ENCODE assay signal across 8 cellular contexts in genomic region chr19:13023666-13024065, GRCh38. TPM values are rescaled to one million over a fixed set of nuclear protein-coding genes. Genes with fewer than 3 reads are reported as not detected.
DNase-seq lines count a peak whose midpoint lies in the region; ATAC-seq and TF ChIP-seq lines count a peak whose summit lies in the region.

No MANE protein-coding gene starts in this region.

- peak overlapping the region; percentile 83 to 87 for H3K4me3 Mint-ChIP-seq in stimulated activated naive CD8-positive, alpha-beta T cell treated with anti-CD3 and anti-CD28 coated beads, Interleukin-15, amount 100 ng/mL, for 72 hours

- intact Hi-C loops in esophagus squamous epithelium (cut with DNase I) = no loop called here

- WGBS in esophagus squamous epithelium, 2 donors = 0 to 7% methylated on average over 7 of the region's 8 CpGs

- H3K9me3 Mint-ChIP-seq in stimulated activated naive CD8-positive, alpha-beta T cell treated with anti-CD3 and anti-CD28 coated beads, Interleukin-15, amount 100 ng/mL, for 72 hours = no peaks in the 10 kb centered on the region

- H3K36me3 ChIP-seq in RWPE2 (ENCODE audit: low read depth) (peaks cover 17% of the 10 kb centered on the region), esophagus squamous epithelium (no peaks in the 10 kb centered on the region)

- TF ChIP-seq CTCF in RWPE2 (IDR thresholded peaks at IDR 0.05; ENCODE audit: poor library complexity, severe bottlenecking) (no peak), esophagus squamous epithelium (IDR thresholded peaks at IDR 0.05) (no peak)

- no peak for TF ChIP-seq POLR2A in esophagus squamous epithelium (IDR thresholded peaks at IDR 0.05)

- H3K4me3 ChIP-seq in RWPE2 (ENCODE audit: severe bottlenecking) (peak overlapping the region; percentile 28), esophagus squamous epithelium (peak overlapping the region; percentile 30 to 59 (median 50))

- H3K27ac Mint-ChIP-seq in stimulated activated naive CD8-positive, alpha-beta T cell treated with anti-CD3 and anti-CD28 coated beads, Interleukin-15, amount 100 ng/mL, for 72 hours = no peak overlapping the region

- no peaks in the 10 kb centered on the region for H3K9me3 ChIP-seq in RWPE2 (ENCODE audit: severe bottlenecking)
- no peaks in the 10 kb centered on the region for H3K9me3 ChIP-seq in esophagus squamous epithelium

- DNase-seq in NCI-H748 (lab: John Stamatoyannopoulos, UW; ENCODE audit: unreplicated experiment) (peak; percentile 22), NCI-H748 treated with DMSO at 0.1 percent for 48 hours (lab: John Stamatoyannopoulos, UW) (no peak), RWPE2 (ENCODE audit: low spot score) (no peak), esophagus squamous epithelium (lab: John Stamatoyannopoulos, UW) (no peak), activated gamma-delta T cell treated with Interleukin-2 at 50 U/mL for 16 hours (no peak), epidermal melanocyte (ENCODE audit: insufficient read length, low spot score) (no peak)
- no peak for DNase-seq in stimulated activated naive CD8-positive, alpha-beta T cell treated with anti-CD3 and anti-CD28 coated beads, Interleukin-15, amount 100 ng/mL, for 72 hours

- H3K4me1 ChIP-seq in RWPE2 (ENCODE audit: insufficient read depth, poor library complexity, severe bottlenecking) (peaks cover 32% of the 10 kb centered on the region), esophagus squamous epithelium (peaks cover 47 to 100% (median 71%) of the 10 kb centered on the region in 3 donors)

- H3K27me3 Mint-ChIP-seq in stimulated activated naive CD8-positive, alpha-beta T cell treated with anti-CD3 and anti-CD28 coated beads, Interleukin-15, amount 100 ng/mL, for 72 hours = peaks cover 31% of the 10 kb centered on the region

- H3K4me1 Mint-ChIP-seq in stimulated activated naive CD8-positive, alpha-beta T cell treated with anti-CD3 and anti-CD28 coated beads, Interleukin-15, amount 100 ng/mL, for 72 hours = peaks cover 35% of the 10 kb centered on the region

- no peak for ATAC-seq in RWPE2 (ENCODE audit: low read depth)
- ATAC-seq in stimulated activated naive CD8-positive, alpha-beta T cell treated with anti-CD3 and anti-CD28 coated beads, Interleukin-15, amount 100 ng/mL, for 72 hours = no peak
- ATAC-seq in HG03196 (IDR thresholded peaks at IDR 0.05; ENCODE audit: unreplicated experiment) = no peak

- no peaks in the 10 kb centered on the region for H3K27me3 ChIP-seq in RWPE2 (ENCODE audit: insufficient read depth, poor library complexity, severe bottlenecking)
- H3K27me3 ChIP-seq in esophagus squamous epithelium = no peaks in the 10 kb centered on the region

- H3K27ac ChIP-seq in RWPE2 (ENCODE audit: poor library complexity, severe bottlenecking) (peak overlapping the region; percentile 84), esophagus squamous epithelium (peak overlapping the region; percentile 91 to 98 (median 94))

RNA-seq across cellular contexts. Expression of gene NFIX, which starts 28.4 kb away (rescaled TPM):
- total RNA-seq in esophagus squamous epithelium = 10 to 100 TPM; 32.3 to 81.2 (median 51.6) TPM

RNA-seq across cellular contexts. Expression of gene DAND5, which starts 54.3 kb away (rescaled TPM):
- total RNA-seq in esophagus squamous epithelium = not detected
